In genomic region chr17:14308965-14309879, GRCh38 we compare ENCODE assay signal across 1 cellular context.
TF ChIP-seq lines count a peak whose summit lies in the region.

No MANE protein-coding gene starts in this region.

TF ChIP-seq in K562, 482 proteins besides CTCF, POLR2A, EP300 and RAD21 (continued from another document):
- TF ChIP-seq ZBTB43 (CRISPR knock-in tag; IDR thresholded peaks at IDR 0.05) (no peak), WHSC1 (IDR thresholded peaks at IDR 0.05; ENCODE audit: low read length) (no peak), ZBTB9 (CRISPR knock-in tag; IDR thresholded peaks at IDR 0.05) (peak; percentile 63; the same call in 1 of the 2 replicates), SMARCE1 (IDR thresholded peaks at IDR 0.05) (0 out of 2 replicates have a peak, but pooled peaks have one; percentile 20), ZNF57 (CRISPR knock-in tag; IDR thresholded peaks at IDR 0.05) (no peak), TOE1 (IDR thresholded peaks at IDR 0.05; ENCODE audit: borderline replicate concordance) (peak; percentile 94), TOE1 (CRISPR knock-in tag; IDR thresholded peaks at IDR 0.05; ENCODE audit: borderline replicate concordance, low read depth) (no peak), MAZ (CRISPR knock-in tag; conservative IDR thresholded peaks at IDR 0.05 in 1 of 2, IDR thresholded peaks at IDR 0.05 in 1 of 2) (peak; percentile 87 to 89), MTA3 (IDR thresholded peaks at IDR 0.05; ENCODE audit: borderline replicate concordance) (peak; percentile 31; the same call in 1 of the 2 replicates), POLR2G (IDR thresholded peaks at IDR 0.05; ENCODE audit: low read depth, low read length) (peak; percentile 91), CBFB (CRISPR knock-in tag; IDR thresholded peaks at IDR 0.05) (no peak), FOXM1 (IDR thresholded peaks at IDR 0.05; ENCODE audit: low read depth) (no peak), FOXM1 (CRISPR knock-in tag; IDR thresholded peaks at IDR 0.05; ENCODE audit: low read depth) (no peak), KAT7 (CRISPR knock-in tag; IDR thresholded peaks at IDR 0.05; ENCODE audit: borderline replicate concordance) (peak; percentile 84; the same call in 1 of the 2 replicates), TAF9B (IDR thresholded peaks at IDR 0.05; ENCODE audit: partially characterized antibody) (no peak), RNF2 (IDR thresholded peaks at IDR 0.05) (peak; percentile 64; the same call in 1 of the 2 replicates), PTBP1 (IDR thresholded peaks at IDR 0.05; ENCODE audit: low read depth, low read length) (no peak), MBD1 (CRISPR knock-in tag; IDR thresholded peaks at IDR 0.05) (no peak), FOSL1 (tag; conservative IDR thresholded peaks at IDR 0.05) (no peak), MBD2 (IDR thresholded peaks at IDR 0.05; ENCODE audit: borderline replicate concordance, low read depth) (peak; percentile 48; the same call in 1 of the 2 replicates), PTRF (tag; IDR thresholded peaks at IDR 0.05) (no peak), ARID2 (IDR thresholded peaks at IDR 0.05) (no peak), YY1 (IDR thresholded peaks at IDR 0.05; ENCODE audit: borderline replicate concordance in 1 of 3, control insufficient read depth in 1 of 3, extremely low read depth in 1 of 3, insufficient read depth in 3 of 3, insufficient read length in 1 of 3, insufficient replicate concordance in 2 of 3, low read depth in 1 of 3, low read length in 2 of 3) (peak in 2 of 3 experiments; percentile 65 to 79), VEZF1 (CRISPR knock-in tag; IDR thresholded peaks at IDR 0.05) (peak; percentile 90), ZNF584 (CRISPR knock-in tag; IDR thresholded peaks at IDR 0.05; ENCODE audit: low read depth) (no peak), CHAMP1 (IDR thresholded peaks at IDR 0.05) (no peak), ETV5 (CRISPR knock-in tag; IDR thresholded peaks at IDR 0.05; ENCODE audit: low read depth) (0 out of 2 replicates have a peak, but pooled peaks have one; percentile 24), PHB2 (IDR thresholded peaks at IDR 0.05; ENCODE audit: low read depth) (no peak), NFRKB (IDR thresholded peaks at IDR 0.05; ENCODE audit: low read depth) (peak; percentile 53; the same call in 1 of the 2 replicates), CHD2 (IDR thresholded peaks at IDR 0.05; ENCODE audit: low read depth, low read length) (peak; percentile 30; the same call in 1 of the 2 replicates), E2F3 (CRISPR knock-in tag; IDR thresholded peaks at IDR 0.05) (no peak), ZBTB7A (IDR thresholded peaks at IDR 0.05; ENCODE audit: borderline replicate concordance, control insufficient read depth, low read depth, low read length) (no peak)
- TF ChIP-seq, protein P1, sequence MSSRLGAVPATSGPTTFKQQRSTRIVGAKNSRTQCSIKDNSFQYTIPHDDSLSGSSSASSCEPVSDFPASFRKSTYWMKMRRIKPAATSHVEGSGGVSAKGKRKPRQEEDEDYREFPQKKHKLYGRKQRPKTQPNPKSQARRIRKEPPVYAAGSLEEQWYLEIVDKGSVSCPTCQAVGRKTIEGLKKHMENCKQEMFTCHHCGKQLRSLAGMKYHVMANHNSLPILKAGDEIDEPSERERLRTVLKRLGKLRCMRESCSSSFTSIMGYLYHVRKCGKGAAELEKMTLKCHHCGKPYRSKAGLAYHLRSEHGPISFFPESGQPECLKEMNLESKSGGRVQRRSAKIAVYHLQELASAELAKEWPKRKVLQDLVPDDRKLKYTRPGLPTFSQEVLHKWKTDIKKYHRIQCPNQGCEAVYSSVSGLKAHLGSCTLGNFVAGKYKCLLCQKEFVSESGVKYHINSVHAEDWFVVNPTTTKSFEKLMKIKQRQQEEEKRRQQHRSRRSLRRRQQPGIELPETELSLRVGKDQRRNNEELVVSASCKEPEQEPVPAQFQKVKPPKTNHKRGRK (tag; IDR thresholded peaks at IDR 0.05): no peak
- TF ChIP-seq, protein P2, sequence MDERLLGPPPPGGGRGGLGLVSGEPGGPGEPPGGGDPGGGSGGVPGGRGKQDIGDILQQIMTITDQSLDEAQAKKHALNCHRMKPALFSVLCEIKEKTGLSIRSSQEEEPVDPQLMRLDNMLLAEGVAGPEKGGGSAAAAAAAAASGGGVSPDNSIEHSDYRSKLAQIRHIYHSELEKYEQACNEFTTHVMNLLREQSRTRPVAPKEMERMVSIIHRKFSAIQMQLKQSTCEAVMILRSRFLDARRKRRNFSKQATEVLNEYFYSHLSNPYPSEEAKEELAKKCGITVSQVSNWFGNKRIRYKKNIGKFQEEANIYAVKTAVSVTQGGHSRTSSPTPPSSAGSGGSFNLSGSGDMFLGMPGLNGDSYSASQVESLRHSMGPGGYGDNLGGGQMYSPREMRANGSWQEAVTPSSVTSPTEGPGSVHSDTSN (CRISPR knock-in tag; IDR thresholded peaks at IDR 0.05; ENCODE audit: low read depth): no peak
- TF ChIP-seq, protein P2 (tag; conservative IDR thresholded peaks at IDR 0.05; ENCODE audit: low read depth): no peak
- TF ChIP-seq, protein P3, sequence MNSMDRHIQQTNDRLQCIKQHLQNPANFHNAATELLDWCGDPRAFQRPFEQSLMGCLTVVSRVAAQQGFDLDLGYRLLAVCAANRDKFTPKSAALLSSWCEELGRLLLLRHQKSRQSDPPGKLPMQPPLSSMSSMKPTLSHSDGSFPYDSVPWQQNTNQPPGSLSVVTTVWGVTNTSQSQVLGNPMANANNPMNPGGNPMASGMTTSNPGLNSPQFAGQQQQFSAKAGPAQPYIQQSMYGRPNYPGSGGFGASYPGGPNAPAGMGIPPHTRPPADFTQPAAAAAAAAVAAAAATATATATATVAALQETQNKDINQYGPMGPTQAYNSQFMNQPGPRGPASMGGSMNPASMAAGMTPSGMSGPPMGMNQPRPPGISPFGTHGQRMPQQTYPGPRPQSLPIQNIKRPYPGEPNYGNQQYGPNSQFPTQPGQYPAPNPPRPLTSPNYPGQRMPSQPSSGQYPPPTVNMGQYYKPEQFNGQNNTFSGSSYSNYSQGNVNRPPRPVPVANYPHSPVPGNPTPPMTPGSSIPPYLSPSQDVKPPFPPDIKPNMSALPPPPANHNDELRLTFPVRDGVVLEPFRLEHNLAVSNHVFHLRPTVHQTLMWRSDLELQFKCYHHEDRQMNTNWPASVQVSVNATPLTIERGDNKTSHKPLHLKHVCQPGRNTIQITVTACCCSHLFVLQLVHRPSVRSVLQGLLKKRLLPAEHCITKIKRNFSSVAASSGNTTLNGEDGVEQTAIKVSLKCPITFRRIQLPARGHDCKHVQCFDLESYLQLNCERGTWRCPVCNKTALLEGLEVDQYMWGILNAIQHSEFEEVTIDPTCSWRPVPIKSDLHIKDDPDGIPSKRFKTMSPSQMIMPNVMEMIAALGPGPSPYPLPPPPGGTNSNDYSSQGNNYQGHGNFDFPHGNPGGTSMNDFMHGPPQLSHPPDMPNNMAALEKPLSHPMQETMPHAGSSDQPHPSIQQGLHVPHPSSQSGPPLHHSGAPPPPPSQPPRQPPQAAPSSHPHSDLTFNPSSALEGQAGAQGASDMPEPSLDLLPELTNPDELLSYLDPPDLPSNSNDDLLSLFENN (IDR thresholded peaks at IDR 0.05; ENCODE audit: low read depth in 2 of 2, low read length in 2 of 2): no peak
- TF ChIP-seq, protein P4, sequence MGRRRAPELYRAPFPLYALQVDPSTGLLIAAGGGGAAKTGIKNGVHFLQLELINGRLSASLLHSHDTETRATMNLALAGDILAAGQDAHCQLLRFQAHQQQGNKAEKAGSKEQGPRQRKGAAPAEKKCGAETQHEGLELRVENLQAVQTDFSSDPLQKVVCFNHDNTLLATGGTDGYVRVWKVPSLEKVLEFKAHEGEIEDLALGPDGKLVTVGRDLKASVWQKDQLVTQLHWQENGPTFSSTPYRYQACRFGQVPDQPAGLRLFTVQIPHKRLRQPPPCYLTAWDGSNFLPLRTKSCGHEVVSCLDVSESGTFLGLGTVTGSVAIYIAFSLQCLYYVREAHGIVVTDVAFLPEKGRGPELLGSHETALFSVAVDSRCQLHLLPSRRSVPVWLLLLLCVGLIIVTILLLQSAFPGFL (CRISPR knock-in tag; IDR thresholded peaks at IDR 0.05): no peak
- TF ChIP-seq, protein P5, sequence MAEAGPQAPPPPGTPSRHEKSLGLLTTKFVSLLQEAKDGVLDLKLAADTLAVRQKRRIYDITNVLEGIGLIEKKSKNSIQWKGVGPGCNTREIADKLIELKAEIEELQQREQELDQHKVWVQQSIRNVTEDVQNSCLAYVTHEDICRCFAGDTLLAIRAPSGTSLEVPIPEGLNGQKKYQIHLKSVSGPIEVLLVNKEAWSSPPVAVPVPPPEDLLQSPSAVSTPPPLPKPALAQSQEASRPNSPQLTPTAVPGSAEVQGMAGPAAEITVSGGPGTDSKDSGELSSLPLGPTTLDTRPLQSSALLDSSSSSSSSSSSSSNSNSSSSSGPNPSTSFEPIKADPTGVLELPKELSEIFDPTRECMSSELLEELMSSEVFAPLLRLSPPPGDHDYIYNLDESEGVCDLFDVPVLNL (CRISPR knock-in tag; IDR thresholded peaks at IDR 0.05; ENCODE audit: low read depth): no peak
- TF ChIP-seq, protein P6, sequence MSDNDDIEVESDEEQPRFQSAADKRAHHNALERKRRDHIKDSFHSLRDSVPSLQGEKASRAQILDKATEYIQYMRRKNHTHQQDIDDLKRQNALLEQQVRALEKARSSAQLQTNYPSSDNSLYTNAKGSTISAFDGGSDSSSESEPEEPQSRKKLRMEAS (CRISPR knock-in tag; IDR thresholded peaks at IDR 0.05): peak; percentile 93
TF ChIP-seq in K562: peak in this region for 95.
